8 cellular contexts compared by ENCODE assay signal in genomic region chr1:58249729-58250586, GRCh38.
A peak's percentile ranks its signal among the peaks of the same experiment; 100 is the strongest.
DNase-seq lines count a peak whose midpoint lies in the region; ATAC-seq and TF ChIP-seq lines count a peak whose summit lies in the region.

No MANE protein-coding gene starts in this region.

- TF ChIP-seq CTCF in RWPE2 (IDR thresholded peaks at IDR 0.05; ENCODE audit: poor library complexity, severe bottlenecking) (no peak), esophagus muscularis mucosa (IDR thresholded peaks at IDR 0.05) (no peak), mucosa of descending colon (IDR thresholded peaks at IDR 0.05) (no peak)

- ATAC-seq in GM21529 (IDR thresholded peaks at IDR 0.05; ENCODE audit: unreplicated experiment) (peak; percentile 58), RWPE2 (ENCODE audit: low read depth) (peak; percentile 74), mucosa of descending colon (peak; percentile 26)

- no peak for TF ChIP-seq EP300 in esophagus muscularis mucosa (IDR thresholded peaks at IDR 0.05)

- no peak for TF ChIP-seq POLR2A in esophagus muscularis mucosa (IDR thresholded peaks at IDR 0.05; ENCODE audit: low read depth)

- no peak overlapping the region for H3K4me3 ChIP-seq in RWPE2 (ENCODE audit: severe bottlenecking)
- H3K4me3 ChIP-seq in esophagus muscularis mucosa, result peak overlapping the region; percentile 34 to 44 (median 37)
- no peak overlapping the region for H3K4me3 ChIP-seq in mucosa of descending colon

- intact Hi-C loops in esophagus muscularis mucosa (cut with DNase I) (no loop called here), mucosa of descending colon (cut with DNase I, micrococcal nuclease) (no loop called here)

- H3K27me3 ChIP-seq in RWPE2 (ENCODE audit: insufficient read depth, poor library complexity, severe bottlenecking) (peaks cover 36% of the 10 kb centered on the region), esophagus muscularis mucosa (peaks cover 0 to 55% (median 21%) of the 10 kb centered on the region in 4 donors)

- DNase-seq in Ammon's horn (ENCODE audit: low spot score), result peak; percentile 61
- DNase-seq in RWPE2 (ENCODE audit: low spot score), result no peak
- no peak for DNase-seq in esophagus muscularis mucosa (ENCODE audit: extremely low spot score)
- DNase-seq in mucosa of descending colon, result peak in 1 of 3 donors; percentile 23
- DNase-seq in OCI-M1 (lab: John Stamatoyannopoulos, UW), result no peak
- no peak for DNase-seq in SIG-M5 (lab: John Stamatoyannopoulos, UW)
- DNase-seq in KBM-7, result no peak

- H3K4me1 ChIP-seq in RWPE2 (ENCODE audit: insufficient read depth, poor library complexity, severe bottlenecking) (no peaks in the 10 kb centered on the region), esophagus muscularis mucosa (peaks cover 21 to 28% (median 26%) of the 10 kb centered on the region in 4 donors), mucosa of descending colon (ENCODE audit: low read depth) (peaks cover 2% of the 10 kb centered on the region)

- in situ Hi-C loops in KBM-7 (cut with MboI; ENCODE audit: low pct_unique_long_range_greater_than_20kb, low sequenced_read_pairs), result no loop called here

- H3K36me3 ChIP-seq in RWPE2 (ENCODE audit: low read depth), result no peaks in the 10 kb centered on the region
- no peaks in the 10 kb centered on the region for H3K36me3 ChIP-seq in esophagus muscularis mucosa
- H3K36me3 ChIP-seq in mucosa of descending colon (ENCODE audit: low read depth), result no peaks in the 10 kb centered on the region

- 3% methylated on average over 28 of the region's 82 CpGs for WGBS in esophagus muscularis mucosa

- H3K9me3 ChIP-seq in RWPE2 (ENCODE audit: severe bottlenecking), result no peaks in the 10 kb centered on the region
- H3K9me3 ChIP-seq in esophagus muscularis mucosa, result no peaks in the 10 kb centered on the region
- no peaks in the 10 kb centered on the region for H3K9me3 ChIP-seq in mucosa of descending colon

- H3K27ac ChIP-seq in RWPE2 (ENCODE audit: poor library complexity, severe bottlenecking) (no peak overlapping the region), esophagus muscularis mucosa (replicated peaks in 1 of 4) (no peak overlapping the region)

Comparison
In these comparisons a context has a peak if more than half of its experiments do, and no peak if none do; other contexts are left out.
1. H3K4me3 ChIP-seq: peak in esophagus muscularis mucosa (4 of 4); none in RWPE2 (single experiment) and mucosa of descending colon (single experiment).
2. Peak in every context shown above with its lines, with median percentiles within 50 percentile points of each other: ATAC-seq.